In the genomic region with DNA sequence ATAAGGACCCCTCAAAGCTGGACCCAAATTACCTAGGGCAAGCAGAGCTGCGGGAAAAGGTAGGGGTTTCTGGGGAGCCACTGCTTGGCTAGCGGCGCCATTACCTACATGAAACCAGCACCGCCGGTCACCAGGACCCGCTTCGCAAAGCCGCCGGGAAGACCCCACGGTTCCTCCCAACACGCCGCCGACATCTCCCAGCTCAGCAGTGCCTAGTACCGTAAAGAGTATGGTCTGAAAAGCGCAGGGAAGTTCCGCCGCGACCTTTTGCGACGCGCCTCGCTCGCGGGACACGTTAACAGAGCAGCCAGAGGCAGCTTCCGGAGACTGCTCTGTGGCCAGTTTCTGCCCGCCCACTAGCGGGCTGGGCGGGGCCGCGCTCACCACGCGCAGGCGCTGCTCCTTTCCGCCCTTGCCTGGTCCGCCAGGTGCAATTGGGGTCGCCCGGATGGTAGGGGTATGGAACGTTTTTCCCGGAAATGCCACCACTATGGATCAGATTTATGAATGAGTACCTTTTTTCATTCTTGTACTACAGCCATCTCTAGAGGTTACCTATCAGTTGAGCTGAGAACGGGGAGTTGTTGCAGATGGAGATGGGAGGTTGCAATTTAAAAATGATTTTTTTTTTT, we compare ENCODE assay signal across 8 cellular contexts. TPM values are rescaled to one million over a fixed set of nuclear protein-coding genes. Genes with fewer than 3 reads are reported as not detected.
DNase-seq lines count a peak whose midpoint lies in the region; ATAC-seq and TF ChIP-seq lines count a peak whose summit lies in the region.

A gene with protein sequence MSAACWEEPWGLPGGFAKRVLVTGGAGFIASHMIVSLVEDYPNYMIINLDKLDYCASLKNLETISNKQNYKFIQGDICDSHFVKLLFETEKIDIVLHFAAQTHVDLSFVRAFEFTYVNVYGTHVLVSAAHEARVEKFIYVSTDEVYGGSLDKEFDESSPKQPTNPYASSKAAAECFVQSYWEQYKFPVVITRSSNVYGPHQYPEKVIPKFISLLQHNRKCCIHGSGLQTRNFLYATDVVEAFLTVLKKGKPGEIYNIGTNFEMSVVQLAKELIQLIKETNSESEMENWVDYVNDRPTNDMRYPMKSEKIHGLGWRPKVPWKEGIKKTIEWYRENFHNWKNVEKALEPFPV (minus strand): TSS at position 210 of the 632 bp plus-strand sequence. CDS start 16 bp downstream, at position 194.

- peak within 1 kb of the TSS; percentile 94 for H3K4me3 Mint-ChIP-seq in CD14-positive monocyte

- H3K27me3 Mint-ChIP-seq in CD14-positive monocyte (ENCODE audit: low read depth in 3 of 3), result peaks cover 0 to 5% (median 3%) of the 10 kb centered on the region in 3 donors

- DNase-seq in CD14-positive monocyte (ENCODE audit: low spot score), result peak; percentile 86
- DNase-seq in NCI-H748 treated with DMSO at 0.1 percent for 48 hours (lab: John Stamatoyannopoulos, UW), result peak; percentile 72
- peak; percentile 84 for DNase-seq in activated CD4-positive, alpha-beta T cell treated with anti-CD3 and anti-CD28 coated beads, Interleukin-2, amount 50 U/mL, for 1 hour
- DNase-seq in dedifferentiated amniotic fluid mesenchymal stem cell (ENCODE audit: extremely low spot score), result peak; percentile 84
- peak; percentile 95 for DNase-seq in left lobe of liver (ENCODE audit: low spot score)
- DNase-seq in stimulated activated CD4-positive, alpha-beta T cell treated with anti-CD3 and anti-CD28 coated beads, Interleukin-2, amount 100 ng/mL, for 24 hours, result peak; percentile 88 to 90

- H3K9me3 Mint-ChIP-seq in CD14-positive monocyte, result peaks cover 1 to 9% (median 3%) of the 10 kb centered on the region in 7 donors

- H3K36me3 Mint-ChIP-seq in CD14-positive monocyte, result peaks cover 7 to 17% of the 10 kb centered on the region in 2 donors

- ATAC-seq in GM19395 (IDR thresholded peaks at IDR 0.05; ENCODE audit: unreplicated experiment) (peak; percentile 96), HG03558 (IDR thresholded peaks at IDR 0.05; ENCODE audit: extremely low read depth, unreplicated experiment) (peak; percentile 98), left lobe of liver (peak; percentile 87)

- H3K27ac Mint-ChIP-seq in CD14-positive monocyte, result peak within 1 kb of the TSS; percentile 84 to 93 (median 88)

- no peak for TF ChIP-seq CTCF in CD14-positive monocyte (IDR thresholded peaks at IDR 0.05)

- H3K4me1 Mint-ChIP-seq in CD14-positive monocyte, result peaks cover 22% of the 10 kb centered on the region

- intact Hi-C loops in CD14-positive monocyte (cut with micrococcal nuclease), result no loop called here

RNA-seq across cellular contexts. Expression of the gene that starts here (rescaled TPM):
- 1 to 10 TPM; 5.6 to 6.8 TPM for polyA plus RNA-seq in CD14-positive monocyte
- 8.4 TPM for total RNA-seq in left lobe of liver

Comparison
In these comparisons a context has a peak if more than half of its experiments do, and no peak if none do; other contexts are left out.
1. Peak in every context shown above with its lines: DNase-seq and ATAC-seq.